26 cellular contexts compared by ENCODE assay signal in genomic region chr1:6503884-6504602, GRCh38. TPM values are rescaled to one million over a fixed set of nuclear protein-coding genes. Genes with fewer than 3 reads are reported as not detected.
"Had no signal": no experiment of that assay in that cellular context is flagged by ENCODE, and none has a peak within 500 bp of the region (broad histone marks: within the 10 kb centered on the region; RNA-seq: fewer than 3 reads in every experiment).

No MANE protein-coding gene starts in this region.

- H3K4me1 ChIP-seq: Peyer's patch had no signal

- H3K27ac Mint-ChIP-seq: activated CD8-positive, alpha-beta T cell treated with anti-CD3 and anti-CD28 coated beads, Interleukin-2, amount 10 ng/mL, durations not matched to agents 7 days and 5 days; activated naive CD8-positive, alpha-beta T cell; activated T-helper 1 cell treated with anti-CD3 and anti-CD28 coated beads, Interleukin-12 subunit alpha, Interleukin-12 subunit beta, Interleukin-2, Interleukin-4 antibody, amounts not matched to agents 30 ng/mL and 10 ng/mL and 1 ng/mL, durations not matched to agents 14 hours and 24 hours and 36 hours; T-helper 1 cell treated with Interleukin-12 subunit alpha and Interleukin-12 subunit beta and Interleukin-4 antibody, amounts not matched to agents 30 μg/mL and 1 μg/mL, for 36 hours; WTC11 had no signal

- H3K4me1 Mint-ChIP-seq: WTC11 had no signal

- H3K27me3 Mint-ChIP-seq: activated naive CD8-positive, alpha-beta T cell had no signal

- H3K27ac ChIP-seq: brain microvascular endothelial cell, cardiac muscle cell, Peyer's patch, RWPE1, SJCRH30 had no signal

- H3K36me3 Mint-ChIP-seq: activated naive CD8-positive, alpha-beta T cell; WTC11 had no signal

- H3K4me3 Mint-ChIP-seq: activated CD8-positive, alpha-beta T cell treated with anti-CD3 and anti-CD28 coated beads, Interleukin-2, amount 10 ng/mL, durations not matched to agents 7 days and 5 days; activated naive CD8-positive, alpha-beta T cell; activated T-helper 1 cell treated with anti-CD3 and anti-CD28 coated beads, Interleukin-12 subunit alpha, Interleukin-12 subunit beta, Interleukin-2, Interleukin-4 antibody, amounts not matched to agents 30 ng/mL and 10 ng/mL and 1 ng/mL, durations not matched to agents 14 hours and 24 hours and 36 hours; T-helper 1 cell treated with Interleukin-12 subunit alpha and Interleukin-12 subunit beta and Interleukin-4 antibody, amounts not matched to agents 30 μg/mL and 1 μg/mL, for 36 hours; WTC11 had no signal

- ATAC-seq: activated CD8-positive, alpha-beta T cell treated with anti-CD3 and anti-CD28 coated beads, Interleukin-2, amount 10 ng/mL, durations not matched to agents 7 days and 5 days; WTC11 had no signal

- H3K36me3 ChIP-seq: brain microvascular endothelial cell, cardiac muscle cell, Peyer's patch, SJCRH30 had no signal

- H3K9me3 ChIP-seq: Peyer's patch, SJCRH30 had no signal

- H3K9me3 Mint-ChIP-seq: activated T-helper 1 cell treated with anti-CD3 and anti-CD28 coated beads, Interleukin-12 subunit alpha, Interleukin-12 subunit beta, Interleukin-2, Interleukin-4 antibody, amounts not matched to agents 30 ng/mL and 10 ng/mL and 1 ng/mL, durations not matched to agents 14 hours and 24 hours and 36 hours; T-helper 1 cell treated with Interleukin-12 subunit alpha and Interleukin-12 subunit beta and Interleukin-4 antibody, amounts not matched to agents 30 μg/mL and 1 μg/mL, for 36 hours; WTC11 had no signal

- DNase-seq: activated CD4-positive, alpha-beta T cell treated with anti-CD3 and anti-CD28 coated beads for 48 hours; activated CD4-positive, alpha-beta T cell treated with anti-CD3 and anti-CD28 coated beads, Interleukin-2, amount 50 U/mL, for 4 hours; activated CD4-positive, CD25-positive, alpha-beta regulatory T cell treated with anti-CD3 and anti-CD28 coated beads, Interleukin-2, amount 50 U/mL, for 72 hours; activated CD8-positive, alpha-beta memory T cell treated with anti-CD3 and anti-CD28 coated beads, Interleukin-2, amount 50 U/mL, for 48 hours; activated CD8-positive, alpha-beta T cell treated with anti-CD3 and anti-CD28 coated beads, Interleukin-2, amount 10 ng/mL, durations not matched to agents 7 days and 5 days; activated effector memory CD4-positive, alpha-beta T cell treated with Interleukin-2 at 50 U/mL for 16 hours; activated naive CD4-positive, alpha-beta T cell; activated T-cell treated with anti-CD3 and anti-CD28 coated beads, Interleukin-2, amount 50 U/mL, for 1 hour; amygdala; brain microvascular endothelial cell; Karpas-422; MM.1S; NCI-H1105; NCI-H1436; NCI-H1694 treated with DMSO at 0.1 percent for 48 hours; NCI-H2029 treated with DMSO at 0.1 percent for 48 hours; NCI-H446; Peyer's patch; Right ventricle myocardium superior had no signal

- H3K4me3 ChIP-seq: cardiac muscle cell, Peyer's patch, SJCRH30 had no signal

- H3K27me3 ChIP-seq: brain microvascular endothelial cell, cardiac muscle cell, Peyer's patch, SJCRH30 had no signal

RNA-seq across cellular contexts. Expression of gene TAS1R1, which starts 51.1 kb away (rescaled TPM):
- total RNA-seq: activated CD8-positive, alpha-beta T cell treated with anti-CD3 and anti-CD28 coated beads, Interleukin-2, amount 10 ng/mL, durations not matched to agents 7 days and 5 days; activated T-helper 1 cell treated with anti-CD3 and anti-CD28 coated beads, Interleukin-12 subunit alpha, Interleukin-12 subunit beta, Interleukin-2, Interleukin-4 antibody, amounts not matched to agents 30 ng/mL and 10 ng/mL and 1 ng/mL, durations not matched to agents 14 hours and 24 hours and 36 hours; cardiac muscle cell; Peyer's patch; Right ventricle myocardium superior had no signal
